In genomic region chr7:143381427-143382125, GRCh38 we compare ENCODE assay signal across 8 cellular contexts. TPM values are rescaled to one million over a fixed set of nuclear protein-coding genes. Genes with fewer than 3 reads are reported as not detected.
DNase-seq lines count a peak whose midpoint lies in the region; ATAC-seq and TF ChIP-seq lines count a peak whose summit lies in the region.

No MANE protein-coding gene starts in this region.

- TF ChIP-seq POLR2A in HCT116 (IDR thresholded peaks at IDR 0.05; ENCODE audit: borderline replicate concordance, extremely low read depth, insufficient read depth, insufficient read length): no peak

- H3K27ac ChIP-seq in HCT116 (ENCODE audit: low read depth, low read length) (peak overlapping the region; percentile 96), skeletal muscle tissue (ENCODE audit: low read depth, low read length) (peak overlapping the region; percentile 99)

- intact Hi-C loops in HCT116 (cut with micrococcal nuclease): no loop called here

- in situ Hi-C loops in astrocyte of the spinal cord (cut with HindIII; ENCODE audit: low sequenced_read_pairs): no loop called here

- no peaks in the 10 kb centered on the region for H4K20me1 ChIP-seq in HCT116 (ENCODE audit: insufficient read depth)

- H3K4me1 ChIP-seq in HCT116 (ENCODE audit: control insufficient read depth in 1 of 2, insufficient read depth in 2 of 2, low read length in 2 of 2) (peaks cover 13 to 26% of the 10 kb centered on the region in 2 experiments), skeletal muscle tissue (ENCODE audit: control insufficient read depth in 3 of 3, insufficient read depth in 3 of 3, low read length in 3 of 3) (peaks cover 53 to 67% (median 55%) of the 10 kb centered on the region in 3 donors)

- POLR2A ChIA-PET in HCT116 (lab: Charles Lee): interaction anchor here (1.0 kb wide), 1 partner anchor 13 kb away, joined by 3 read pairs; no protein-coding TSS in a partner anchor

- no peaks in the 10 kb centered on the region for H3K9me2 ChIP-seq in HCT116 (ENCODE audit: insufficient read depth)

- BruUV-seq in HCT116 (replicated peaks; lab: Mats Ljungman, UMichigan): TSS peak; percentile 50

- H3K9me3 ChIP-seq in HCT116 (ENCODE audit: control insufficient read depth in 1 of 2, insufficient read depth in 1 of 2, low read depth in 1 of 2, low read length in 2 of 2) (no peaks in the 10 kb centered on the region), MG63 (no peaks in the 10 kb centered on the region), skeletal muscle tissue (ENCODE audit: control insufficient read depth in 3 of 3, low read length in 3 of 3) (no peaks in the 10 kb centered on the region)

- CTCF ChIA-PET in HCT116 (lab: Charles Lee): no interaction called here

- H3K4me2 ChIP-seq in HCT116 (ENCODE audit: low read length): peak overlapping the region; percentile 98

- H3K9ac ChIP-seq in HCT116 (ENCODE audit: low read length) (peak overlapping the region; percentile 93), skeletal muscle tissue (ENCODE audit: low read depth in 1 of 3, low read length in 3 of 3) (peak overlapping the region; percentile 83 to 93 (median 92))

- H3K4me3 ChIP-seq in HCT116 (replicated peaks in 1 of 2; ENCODE audit: low read depth in 1 of 2, low read length in 2 of 2) (peak overlapping the region; percentile 73 to 93), MG63 (peak overlapping the region; percentile 81), astrocyte of the spinal cord (ENCODE audit: low read depth, low read length) (peak overlapping the region; percentile 95), skeletal muscle tissue (ENCODE audit: low read length in 3 of 3) (peak overlapping the region; percentile 81 to 87 (median 83))

- H3K27me3 ChIP-seq in HCT116 (ENCODE audit: insufficient read depth, low read length) (no peaks in the 10 kb centered on the region), MG63 (no peaks in the 10 kb centered on the region), skeletal muscle tissue (ENCODE audit: control insufficient read depth in 3 of 3, insufficient read depth in 3 of 3, low read length in 3 of 3) (no peaks in the 10 kb centered on the region)

- RAD21 ChIA-PET in HCT116 (lab: Charles Lee; ENCODE audit: low non-redundant PET in 1 of 2, low total read pairs in 2 of 2, uncharacterized antibody in 2 of 2, unreplicated experiment in 2 of 2): no interaction called here

- peak; percentile 64 to 66 for DNase-seq in NCI-H2081 (lab: John Stamatoyannopoulos, UW)
- DNase-seq in NCI-H2081 treated with DMSO at 0.1 percent for 48 hours (lab: John Stamatoyannopoulos, UW): no peak
- no peak for DNase-seq in HCT116 (ENCODE audit: low read depth, low spot score)
- DNase-seq in MG63: peak; percentile 70
- DNase-seq in astrocyte of the spinal cord (ENCODE audit: low read depth, low spot score): peak; percentile 80
- DNase-seq in islet precursor cell: peak; percentile 46
- no peak for DNase-seq in effector CD4-positive, alpha-beta T cell

- ATAC-seq in HCT116: no peak; the same call in 1 of the 2 replicates

- H2AFZ ChIP-seq in HCT116 (ENCODE audit: low read depth, low read length, poor library complexity, severe bottlenecking): no peak overlapping the region

- TF ChIP-seq CTCF in HCT116 (IDR thresholded peaks at IDR 0.05 in 2 of 3, conservative IDR thresholded peaks at IDR 0.05 in 1 of 3; ENCODE audit: borderline replicate concordance in 1 of 3, insufficient read depth in 1 of 3, low read depth in 2 of 3, low read length in 2 of 3) (no peak), astrocyte of the spinal cord (IDR thresholded peaks at IDR 0.05; ENCODE audit: low read depth, low read length) (no peak)

- no peak for TF ChIP-seq RAD21 in HCT116 (IDR thresholded peaks at IDR 0.05; ENCODE audit: low read depth)

- H3K36me3 ChIP-seq in HCT116 (ENCODE audit: control insufficient read depth in 1 of 2, insufficient read depth in 2 of 2, low read length in 2 of 2): peaks cover 5 to 9% of the 10 kb centered on the region in 2 experiments; a peak in 2 of 4 replicates
- peaks cover 29% of the 10 kb centered on the region for H3K36me3 ChIP-seq in MG63
- peaks cover 10 to 16% (median 12%) of the 10 kb centered on the region in 3 donors for H3K36me3 ChIP-seq in skeletal muscle tissue (ENCODE audit: control insufficient read depth in 3 of 3, insufficient read depth in 3 of 3, low read length in 3 of 3)

- peaks cover 63% of the 10 kb centered on the region for H3K79me2 ChIP-seq in HCT116 (ENCODE audit: insufficient read depth, low read length)

TF ChIP-seq in HCT116, 20 proteins besides CTCF, POLR2A, EP300 and RAD21:
- no peak for TF ChIP-seq SP1 (IDR thresholded peaks at IDR 0.05; ENCODE audit: low read depth)
- TF ChIP-seq POLR2AphosphoS5 (IDR thresholded peaks at IDR 0.05; ENCODE audit: low read depth, low read length): peak; percentile 42; the same call in 1 of the 2 replicates
- peak; percentile 44; the same call in 1 of the 2 replicates for TF ChIP-seq ZFX (IDR thresholded peaks at IDR 0.05)

RNA-seq across cellular contexts. Expression of gene ZYX, which starts 0.4 kb away (rescaled TPM):
- total RNA-seq in HCT116 (2021; ENCODE audit: unreplicated experiment) (144 TPM), skeletal muscle tissue (17.7 TPM)
- polyA plus RNA-seq in HCT116 (2012): 188 and 199 TPM in 2 replicates
- 30.9 and 49.3 TPM in 2 replicates for total RNA-seq in MG63 (2014; rRNA removed; shearing (Covaris generic); ENCODE audit: low replicate concordance)

RNA-seq across cellular contexts. Expression of gene FAM131B, which starts 19.1 kb away (rescaled TPM):
- total RNA-seq in HCT116 (2021; ENCODE audit: unreplicated experiment) (0.20 TPM), skeletal muscle tissue (1.0 TPM)
- 0.21 and 0.34 TPM in 2 replicates for polyA plus RNA-seq in HCT116 (2012)
- 0.63 and 0.84 TPM in 2 replicates for total RNA-seq in MG63 (2014; rRNA removed; shearing (Covaris generic); ENCODE audit: low replicate concordance)

RNA-seq across cellular contexts. Expression of gene EPHA1, which starts 27.1 kb away (rescaled TPM):
- total RNA-seq in HCT116 (2021; ENCODE audit: unreplicated experiment): 29.9 TPM
- 24.3 and 26.3 TPM in 2 replicates for polyA plus RNA-seq in HCT116 (2012)
- total RNA-seq in MG63 (2014; rRNA removed; shearing (Covaris generic); ENCODE audit: low replicate concordance): not detected in 2 replicates
- total RNA-seq in skeletal muscle tissue: 0.52 TPM

Comparison
In these comparisons a context has a peak if more than half of its experiments do, and no peak if none do; other contexts are left out.
1. DNase-seq: peak in NCI-H2081 (2 of 2), MG63 (single experiment), astrocyte of the spinal cord (single experiment) and islet precursor cell (single experiment); none in NCI-H2081 treated with DMSO at 0.1 percent for 48 hours (single experiment), HCT116 (single experiment) and effector CD4-positive, alpha-beta T cell (single experiment).
2. RNA of gene EPHA1, which starts 27.1 kb away (total RNA-seq): 29.9 TPM in HCT116 (single experiment); 0.52 TPM in skeletal muscle tissue (single experiment) and not detected in MG63; every median in the first group is over 10 times any median in the second.
3. Peak in every context shown above with its lines, with median percentiles within 50 percentile points of each other: H3K4me3 ChIP-seq.